In the genomic region with DNA sequence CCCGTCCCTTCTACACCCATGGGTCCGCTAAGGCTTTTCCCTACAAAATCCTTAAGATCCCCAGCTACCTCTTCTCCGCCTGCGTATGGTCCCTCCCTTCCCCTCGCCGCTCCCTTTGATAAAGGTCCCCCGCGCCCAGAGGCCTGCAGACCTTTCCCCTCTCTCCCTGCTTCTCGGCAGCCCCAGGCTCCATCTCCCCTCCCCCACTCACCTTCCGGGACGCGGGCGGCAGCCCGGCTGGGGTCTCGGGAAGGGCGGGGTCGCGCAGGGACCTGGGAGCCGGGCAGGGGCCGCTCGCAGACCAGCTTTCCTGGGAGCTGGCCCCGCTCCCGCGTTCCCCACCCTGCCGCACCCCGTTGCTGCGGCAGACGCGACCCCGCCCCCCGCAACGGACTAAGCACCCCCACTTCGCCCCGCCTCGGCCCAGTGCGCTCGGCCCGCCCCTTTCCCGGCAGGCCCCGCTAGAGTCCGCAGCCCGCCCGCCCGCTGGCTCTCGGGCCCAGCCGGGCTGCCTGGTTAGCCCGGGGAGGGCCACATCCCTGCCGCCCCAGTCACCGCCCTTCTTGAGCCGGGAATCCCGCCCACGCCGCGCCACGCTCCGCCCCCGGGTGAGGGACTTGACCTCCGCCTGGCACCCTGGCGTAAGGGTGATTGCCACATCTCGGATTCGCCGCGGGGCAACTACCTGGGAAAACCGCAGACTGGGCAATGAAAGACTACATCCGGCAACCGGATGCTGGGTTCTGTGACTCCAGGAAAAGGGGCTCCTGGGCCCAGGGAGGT, we compare ENCODE assay signal across 1 cellular context.
TF ChIP-seq lines count a peak whose summit lies in the region.

A gene with protein sequence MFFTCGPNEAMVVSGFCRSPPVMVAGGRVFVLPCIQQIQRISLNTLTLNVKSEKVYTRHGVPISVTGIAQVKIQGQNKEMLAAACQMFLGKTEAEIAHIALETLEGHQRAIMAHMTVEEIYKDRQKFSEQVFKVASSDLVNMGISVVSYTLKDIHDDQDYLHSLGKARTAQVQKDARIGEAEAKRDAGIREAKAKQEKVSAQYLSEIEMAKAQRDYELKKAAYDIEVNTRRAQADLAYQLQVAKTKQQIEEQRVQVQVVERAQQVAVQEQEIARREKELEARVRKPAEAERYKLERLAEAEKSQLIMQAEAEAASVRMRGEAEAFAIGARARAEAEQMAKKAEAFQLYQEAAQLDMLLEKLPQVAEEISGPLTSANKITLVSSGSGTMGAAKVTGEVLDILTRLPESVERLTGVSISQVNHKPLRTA (minus strand): TSS at position 372 of the 783 bp plus-strand sequence. CDS start 498 bp downstream, outside the sequence.

TF ChIP-seq in HepG2, 621 proteins besides CTCF, POLR2A, EP300 and RAD21 (continued from another document and continues in another):
- TF ChIP-seq, protein P1, sequence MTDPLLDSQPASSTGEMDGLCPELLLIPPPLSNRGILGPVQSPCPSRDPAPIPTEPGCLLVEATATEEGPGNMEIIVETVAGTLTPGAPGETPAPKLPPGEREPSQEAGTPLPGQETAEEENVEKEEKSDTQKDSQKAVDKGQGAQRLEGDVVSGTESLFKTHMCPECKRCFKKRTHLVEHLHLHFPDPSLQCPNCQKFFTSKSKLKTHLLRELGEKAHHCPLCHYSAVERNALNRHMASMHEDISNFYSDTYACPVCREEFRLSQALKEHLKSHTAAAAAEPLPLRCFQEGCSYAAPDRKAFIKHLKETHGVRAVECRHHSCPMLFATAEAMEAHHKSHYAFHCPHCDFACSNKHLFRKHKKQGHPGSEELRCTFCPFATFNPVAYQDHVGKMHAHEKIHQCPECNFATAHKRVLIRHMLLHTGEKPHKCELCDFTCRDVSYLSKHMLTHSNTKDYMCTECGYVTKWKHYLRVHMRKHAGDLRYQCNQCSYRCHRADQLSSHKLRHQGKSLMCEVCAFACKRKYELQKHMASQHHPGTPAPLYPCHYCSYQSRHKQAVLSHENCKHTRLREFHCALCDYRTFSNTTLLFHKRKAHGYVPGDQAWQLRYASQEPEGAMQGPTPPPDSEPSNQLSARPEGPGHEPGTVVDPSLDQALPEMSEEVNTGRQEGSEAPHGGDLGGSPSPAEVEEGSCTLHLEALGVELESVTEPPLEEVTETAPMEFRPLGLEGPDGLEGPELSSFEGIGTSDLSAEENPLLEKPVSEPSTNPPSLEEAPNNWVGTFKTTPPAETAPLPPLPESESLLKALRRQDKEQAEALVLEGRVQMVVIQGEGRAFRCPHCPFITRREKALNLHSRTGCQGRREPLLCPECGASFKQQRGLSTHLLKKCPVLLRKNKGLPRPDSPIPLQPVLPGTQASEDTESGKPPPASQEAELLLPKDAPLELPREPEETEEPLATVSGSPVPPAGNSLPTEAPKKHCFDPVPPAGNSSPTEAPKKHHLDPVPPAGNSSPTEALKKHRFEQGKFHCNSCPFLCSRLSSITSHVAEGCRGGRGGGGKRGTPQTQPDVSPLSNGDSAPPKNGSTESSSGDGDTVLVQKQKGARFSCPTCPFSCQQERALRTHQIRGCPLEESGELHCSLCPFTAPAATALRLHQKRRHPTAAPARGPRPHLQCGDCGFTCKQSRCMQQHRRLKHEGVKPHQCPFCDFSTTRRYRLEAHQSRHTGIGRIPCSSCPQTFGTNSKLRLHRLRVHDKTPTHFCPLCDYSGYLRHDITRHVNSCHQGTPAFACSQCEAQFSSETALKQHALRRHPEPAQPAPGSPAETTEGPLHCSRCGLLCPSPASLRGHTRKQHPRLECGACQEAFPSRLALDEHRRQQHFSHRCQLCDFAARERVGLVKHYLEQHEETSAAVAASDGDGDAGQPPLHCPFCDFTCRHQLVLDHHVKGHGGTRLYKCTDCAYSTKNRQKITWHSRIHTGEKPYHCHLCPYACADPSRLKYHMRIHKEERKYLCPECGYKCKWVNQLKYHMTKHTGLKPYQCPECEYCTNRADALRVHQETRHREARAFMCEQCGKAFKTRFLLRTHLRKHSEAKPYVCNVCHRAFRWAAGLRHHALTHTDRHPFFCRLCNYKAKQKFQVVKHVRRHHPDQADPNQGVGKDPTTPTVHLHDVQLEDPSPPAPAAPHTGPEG (CRISPR knock-in tag; IDR thresholded peaks at IDR 0.05): peak; percentile 20; the same call in 1 of the 2 replicates
- TF ChIP-seq ZNF678 (CRISPR knock-in tag; IDR thresholded peaks at IDR 0.05) (no peak), NFE2L2 (IDR thresholded peaks at IDR 0.05; ENCODE audit: low read length) (no peak), ZNF44 (CRISPR knock-in tag; IDR thresholded peaks at IDR 0.05) (0 out of 2 replicates have a peak, but pooled peaks have one; percentile 11), ZNF607 (CRISPR knock-in tag; IDR thresholded peaks at IDR 0.05; ENCODE audit: borderline replicate concordance) (peak; percentile 98), SNAI1 (CRISPR knock-in tag; IDR thresholded peaks at IDR 0.05; ENCODE audit: borderline replicate concordance) (peak; percentile 78; the same call in 1 of the 2 replicates), ZFP62 (CRISPR knock-in tag; IDR thresholded peaks at IDR 0.05) (no peak), ZNF761 (CRISPR knock-in tag; conservative IDR thresholded peaks at IDR 0.05) (peak; percentile 19; the same call in 1 of the 2 replicates), FOXP1 (IDR thresholded peaks at IDR 0.05) (no peak), FOXP1 (CRISPR knock-in tag; IDR thresholded peaks at IDR 0.05) (peak; percentile 46), ZNF83 (CRISPR knock-in tag; IDR thresholded peaks at IDR 0.05; ENCODE audit: borderline replicate concordance) (no peak; the same call in 1 of the 2 replicates), ATF7-NPFF (CRISPR knock-in tag; IDR thresholded peaks at IDR 0.05; ENCODE audit: low read depth) (peak; percentile 89; the same call in 1 of the 2 replicates), KLF13 (CRISPR knock-in tag; IDR thresholded peaks at IDR 0.05) (no peak), HNRNPK (IDR thresholded peaks at IDR 0.05; ENCODE audit: low read depth, low read length, poor library complexity, severe bottlenecking) (peak; percentile 100), SMYD3 (CRISPR knock-in tag; IDR thresholded peaks at IDR 0.05) (peak; percentile 15; the same call in 1 of the 2 replicates), DPF2 (CRISPR knock-in tag; IDR thresholded peaks at IDR 0.05; ENCODE audit: borderline replicate concordance, low read depth) (no peak), BRCA1 (CRISPR knock-in tag; IDR thresholded peaks at IDR 0.05) (0 out of 2 replicates have a peak, but pooled peaks have one; percentile 6), ZNF205 (CRISPR knock-in tag; IDR thresholded peaks at IDR 0.05) (peak; percentile 88), ZNF510 (CRISPR knock-in tag; IDR thresholded peaks at IDR 0.05; ENCODE audit: low read depth) (no peak; the same call in none of the 2 replicates), NPAS2 (CRISPR knock-in tag; IDR thresholded peaks at IDR 0.05; ENCODE audit: borderline replicate concordance) (peak; percentile 90; the same call in 1 of the 2 replicates), MED1 (CRISPR knock-in tag; IDR thresholded peaks at IDR 0.05) (peak; percentile 80), NR3C1 (CRISPR knock-in tag; IDR thresholded peaks at IDR 0.05) (no peak), SATB2 (CRISPR knock-in tag; IDR thresholded peaks at IDR 0.05) (0 out of 2 replicates have a peak, but pooled peaks have one; percentile 32), ZNF614 (CRISPR knock-in tag; IDR thresholded peaks at IDR 0.05; ENCODE audit: borderline replicate concordance) (peak; percentile 88), ZNF451 (CRISPR knock-in tag; IDR thresholded peaks at IDR 0.05) (peak; percentile 79)
- TF ChIP-seq, protein P2, sequence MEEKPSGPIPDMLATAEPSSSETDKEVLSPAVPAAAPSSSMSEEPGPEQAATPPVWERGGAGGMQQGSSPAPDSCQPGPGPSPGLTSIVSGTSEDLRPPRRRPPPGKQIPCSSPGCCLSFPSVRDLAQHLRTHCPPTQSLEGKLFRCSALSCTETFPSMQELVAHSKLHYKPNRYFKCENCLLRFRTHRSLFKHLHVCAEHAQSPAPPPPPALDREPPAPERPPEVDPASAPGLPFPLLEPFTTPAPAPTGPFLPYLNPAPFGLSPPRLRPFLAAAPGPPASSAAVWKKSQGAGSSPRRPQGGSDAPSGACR (CRISPR knock-in tag; IDR thresholded peaks at IDR 0.05): peak; percentile 99
- TF ChIP-seq, protein P3, sequence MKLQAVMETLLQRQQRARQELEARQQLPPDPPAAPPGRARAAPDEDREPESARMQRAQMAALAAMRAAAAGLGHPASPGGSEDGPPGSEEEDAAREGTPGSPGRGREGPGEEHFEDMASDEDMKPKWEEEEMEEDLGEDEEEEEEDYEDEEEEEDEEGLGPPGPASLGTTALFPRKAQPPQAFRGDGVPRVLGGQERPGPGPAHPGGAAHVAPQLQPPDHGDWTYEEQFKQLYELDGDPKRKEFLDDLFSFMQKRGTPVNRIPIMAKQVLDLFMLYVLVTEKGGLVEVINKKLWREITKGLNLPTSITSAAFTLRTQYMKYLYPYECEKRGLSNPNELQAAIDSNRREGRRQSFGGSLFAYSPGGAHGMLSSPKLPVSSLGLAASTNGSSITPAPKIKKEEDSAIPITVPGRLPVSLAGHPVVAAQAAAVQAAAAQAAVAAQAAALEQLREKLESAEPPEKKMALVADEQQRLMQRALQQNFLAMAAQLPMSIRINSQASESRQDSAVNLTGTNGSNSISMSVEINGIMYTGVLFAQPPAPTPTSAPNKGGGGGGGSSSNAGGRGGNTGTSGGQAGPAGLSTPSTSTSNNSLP (IDR thresholded peaks at IDR 0.05; ENCODE audit: low read depth, low read length): peak; percentile 28; the same call in 1 of the 2 replicates
- TF ChIP-seq, protein P4, sequence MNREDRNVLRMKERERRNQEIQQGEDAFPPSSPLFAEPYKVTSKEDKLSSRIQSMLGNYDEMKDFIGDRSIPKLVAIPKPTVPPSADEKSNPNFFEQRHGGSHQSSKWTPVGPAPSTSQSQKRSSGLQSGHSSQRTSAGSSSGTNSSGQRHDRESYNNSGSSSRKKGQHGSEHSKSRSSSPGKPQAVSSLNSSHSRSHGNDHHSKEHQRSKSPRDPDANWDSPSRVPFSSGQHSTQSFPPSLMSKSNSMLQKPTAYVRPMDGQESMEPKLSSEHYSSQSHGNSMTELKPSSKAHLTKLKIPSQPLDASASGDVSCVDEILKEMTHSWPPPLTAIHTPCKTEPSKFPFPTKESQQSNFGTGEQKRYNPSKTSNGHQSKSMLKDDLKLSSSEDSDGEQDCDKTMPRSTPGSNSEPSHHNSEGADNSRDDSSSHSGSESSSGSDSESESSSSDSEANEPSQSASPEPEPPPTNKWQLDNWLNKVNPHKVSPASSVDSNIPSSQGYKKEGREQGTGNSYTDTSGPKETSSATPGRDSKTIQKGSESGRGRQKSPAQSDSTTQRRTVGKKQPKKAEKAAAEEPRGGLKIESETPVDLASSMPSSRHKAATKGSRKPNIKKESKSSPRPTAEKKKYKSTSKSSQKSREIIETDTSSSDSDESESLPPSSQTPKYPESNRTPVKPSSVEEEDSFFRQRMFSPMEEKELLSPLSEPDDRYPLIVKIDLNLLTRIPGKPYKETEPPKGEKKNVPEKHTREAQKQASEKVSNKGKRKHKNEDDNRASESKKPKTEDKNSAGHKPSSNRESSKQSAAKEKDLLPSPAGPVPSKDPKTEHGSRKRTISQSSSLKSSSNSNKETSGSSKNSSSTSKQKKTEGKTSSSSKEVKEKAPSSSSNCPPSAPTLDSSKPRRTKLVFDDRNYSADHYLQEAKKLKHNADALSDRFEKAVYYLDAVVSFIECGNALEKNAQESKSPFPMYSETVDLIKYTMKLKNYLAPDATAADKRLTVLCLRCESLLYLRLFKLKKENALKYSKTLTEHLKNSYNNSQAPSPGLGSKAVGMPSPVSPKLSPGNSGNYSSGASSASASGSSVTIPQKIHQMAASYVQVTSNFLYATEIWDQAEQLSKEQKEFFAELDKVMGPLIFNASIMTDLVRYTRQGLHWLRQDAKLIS (CRISPR knock-in tag; IDR thresholded peaks at IDR 0.05): peak; percentile 67; the same call in 1 of the 2 replicates
- TF ChIP-seq, protein P5, sequence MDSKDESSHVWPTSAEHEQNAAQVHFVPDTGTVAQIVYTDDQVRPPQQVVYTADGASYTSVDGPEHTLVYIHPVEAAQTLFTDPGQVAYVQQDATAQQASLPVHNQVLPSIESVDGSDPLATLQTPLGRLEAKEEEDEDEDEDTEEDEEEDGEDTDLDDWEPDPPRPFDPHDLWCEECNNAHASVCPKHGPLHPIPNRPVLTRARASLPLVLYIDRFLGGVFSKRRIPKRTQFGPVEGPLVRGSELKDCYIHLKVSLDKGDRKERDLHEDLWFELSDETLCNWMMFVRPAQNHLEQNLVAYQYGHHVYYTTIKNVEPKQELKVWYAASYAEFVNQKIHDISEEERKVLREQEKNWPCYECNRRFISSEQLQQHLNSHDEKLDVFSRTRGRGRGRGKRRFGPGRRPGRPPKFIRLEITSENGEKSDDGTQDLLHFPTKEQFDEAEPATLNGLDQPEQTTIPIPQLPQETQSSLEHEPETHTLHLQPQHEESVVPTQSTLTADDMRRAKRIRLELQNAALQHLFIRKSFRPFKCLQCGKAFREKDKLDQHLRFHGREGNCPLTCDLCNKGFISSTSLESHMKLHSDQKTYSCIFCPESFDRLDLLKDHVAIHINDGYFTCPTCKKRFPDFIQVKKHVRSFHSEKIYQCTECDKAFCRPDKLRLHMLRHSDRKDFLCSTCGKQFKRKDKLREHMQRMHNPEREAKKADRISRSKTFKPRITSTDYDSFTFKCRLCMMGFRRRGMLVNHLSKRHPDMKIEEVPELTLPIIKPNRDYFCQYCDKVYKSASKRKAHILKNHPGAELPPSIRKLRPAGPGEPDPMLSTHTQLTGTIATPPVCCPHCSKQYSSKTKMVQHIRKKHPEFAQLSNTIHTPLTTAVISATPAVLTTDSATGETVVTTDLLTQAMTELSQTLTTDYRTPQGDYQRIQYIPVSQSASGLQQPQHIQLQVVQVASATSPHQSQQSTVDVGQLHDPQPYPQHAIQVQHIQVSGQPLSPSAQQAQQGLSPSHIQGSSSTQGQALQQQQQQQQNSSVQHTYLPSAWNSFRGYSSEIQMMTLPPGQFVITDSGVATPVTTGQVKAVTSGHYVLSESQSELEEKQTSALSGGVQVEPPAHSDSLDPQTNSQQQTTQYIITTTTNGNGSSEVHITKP (CRISPR knock-in tag; IDR thresholded peaks at IDR 0.05; ENCODE audit: low read depth): peak; percentile 70
- TF ChIP-seq, protein P6, sequence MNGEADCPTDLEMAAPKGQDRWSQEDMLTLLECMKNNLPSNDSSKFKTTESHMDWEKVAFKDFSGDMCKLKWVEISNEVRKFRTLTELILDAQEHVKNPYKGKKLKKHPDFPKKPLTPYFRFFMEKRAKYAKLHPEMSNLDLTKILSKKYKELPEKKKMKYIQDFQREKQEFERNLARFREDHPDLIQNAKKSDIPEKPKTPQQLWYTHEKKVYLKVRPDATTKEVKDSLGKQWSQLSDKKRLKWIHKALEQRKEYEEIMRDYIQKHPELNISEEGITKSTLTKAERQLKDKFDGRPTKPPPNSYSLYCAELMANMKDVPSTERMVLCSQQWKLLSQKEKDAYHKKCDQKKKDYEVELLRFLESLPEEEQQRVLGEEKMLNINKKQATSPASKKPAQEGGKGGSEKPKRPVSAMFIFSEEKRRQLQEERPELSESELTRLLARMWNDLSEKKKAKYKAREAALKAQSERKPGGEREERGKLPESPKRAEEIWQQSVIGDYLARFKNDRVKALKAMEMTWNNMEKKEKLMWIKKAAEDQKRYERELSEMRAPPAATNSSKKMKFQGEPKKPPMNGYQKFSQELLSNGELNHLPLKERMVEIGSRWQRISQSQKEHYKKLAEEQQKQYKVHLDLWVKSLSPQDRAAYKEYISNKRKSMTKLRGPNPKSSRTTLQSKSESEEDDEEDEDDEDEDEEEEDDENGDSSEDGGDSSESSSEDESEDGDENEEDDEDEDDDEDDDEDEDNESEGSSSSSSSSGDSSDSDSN (CRISPR knock-in tag; IDR thresholded peaks at IDR 0.05): peak; percentile 83
